18 cellular contexts compared by ENCODE assay signal in genomic region chr4:108937066-108937465, GRCh38.
DNase-seq lines count a peak whose midpoint lies in the region; ATAC-seq and TF ChIP-seq lines count a peak whose summit lies in the region.
"Had no signal": no experiment of that assay in that cellular context is flagged by ENCODE, and none has a peak within 500 bp of the region (broad histone marks: within the 10 kb centered on the region; RNA-seq: fewer than 3 reads in every experiment).

No MANE protein-coding gene starts in this region.

- H3K18ac ChIP-seq in IMR-90 (ENCODE audit: low read depth, low read length) = no peak overlapping the region

- H3K27ac Mint-ChIP-seq in Caco-2 (ENCODE audit: unreplicated experiment) = no peak overlapping the region
- H3K27ac Mint-ChIP-seq: CD4-positive, CD25-positive, alpha-beta regulatory T cell had no signal

- dilution Hi-C loops in IMR-90 (cut with HindIII; ENCODE audit: low sequenced_read_pairs, unreplicated experiment) = no loop called here

- no peaks in the 10 kb centered on the region for H3K79me1 ChIP-seq in IMR-90 (ENCODE audit: low read depth in 1 of 2, low read length in 2 of 2)

- no peak for TF ChIP-seq RAD21 in IMR-90 (IDR thresholded peaks at IDR 0.05; ENCODE audit: low read length)

- H3K27ac ChIP-seq in IMR-90 (ENCODE audit: insufficient read depth, low read length) = no peak overlapping the region
- no peak overlapping the region for H3K27ac ChIP-seq in adrenal gland
- H3K27ac ChIP-seq: SJCRH30 had no signal

- 0 out of 2 replicates have a peak overlapping the region, but pooled peaks have one; percentile 8 for H3K23ac ChIP-seq in IMR-90 (ENCODE audit: low read depth, low read length)

- H4K20me1 ChIP-seq in IMR-90 (ENCODE audit: insufficient read depth, low read length) = no peaks in the 10 kb centered on the region

- no peaks in the 10 kb centered on the region for H3K4me1 Mint-ChIP-seq in Caco-2 (ENCODE audit: low read depth, unreplicated experiment)
- H3K4me1 Mint-ChIP-seq: CD4-positive, CD25-positive, alpha-beta regulatory T cell had no signal

- H4K5ac ChIP-seq in IMR-90 (ENCODE audit: low read depth, low read length) = no peak overlapping the region

- H3K56ac ChIP-seq in IMR-90 (ENCODE audit: extremely low read depth, insufficient read depth, low read length) = no peak overlapping the region

- H2BK15ac ChIP-seq in IMR-90 (ENCODE audit: low read depth, low read length) = peak overlapping the region; percentile 64; the same call in 1 of the 3 replicates

- BruUV-seq in IMR-90 (replicated peaks; lab: Mats Ljungman, UMichigan) (no TSS peak), Caco-2 (replicated peaks; lab: Mats Ljungman, UMichigan) (no TSS peak)

- H3K14ac ChIP-seq in IMR-90 (replicated peaks; ENCODE audit: low read depth, low read length) = no peak overlapping the region

- H2AK9ac ChIP-seq in IMR-90 (replicated peaks; ENCODE audit: low read depth, low read length, poor library complexity) = peak overlapping the region; percentile 29

- H4K8ac ChIP-seq in IMR-90 (ENCODE audit: low read depth in 2 of 2, low read length in 2 of 2) = peak overlapping the region in 1 of 2 experiments; percentile 18; a peak in 1 of 4 replicates

- no peaks in the 10 kb centered on the region for H3K9me3 ChIP-seq in IMR-90 (ENCODE audit: control insufficient read depth, insufficient read depth, low read length)
- H3K9me3 ChIP-seq in adrenal gland (replicated peaks in 1 of 3) = no peaks in the 10 kb centered on the region
- no peaks in the 10 kb centered on the region for H3K9me3 ChIP-seq in Caco-2
- H3K9me3 ChIP-seq: SJCRH30 had no signal

- in situ Hi-C loops in IMR-90 (cut with MboI; ENCODE audit: low sequenced_read_pairs) = no loop called here

- no peaks in the 10 kb centered on the region for H3K36me3 ChIP-seq in IMR-90 (ENCODE audit: control insufficient read depth, insufficient read depth, low read length)
- H3K36me3 ChIP-seq in adrenal gland (replicated peaks in 1 of 2) = no peaks in the 10 kb centered on the region
- no peaks in the 10 kb centered on the region for H3K36me3 ChIP-seq in Caco-2 (ENCODE audit: control insufficient read depth, insufficient read depth, low read length)
- H3K36me3 ChIP-seq: SJCRH30 had no signal

- peak overlapping the region; percentile 65 for H2AFZ ChIP-seq in IMR-90 (replicated peaks; ENCODE audit: low read length, poor library complexity)

- H3K36me3 Mint-ChIP-seq in Caco-2 (ENCODE audit: insufficient read depth, unreplicated experiment) = no peaks in the 10 kb centered on the region
- H3K36me3 Mint-ChIP-seq: CD4-positive, CD25-positive, alpha-beta regulatory T cell had no signal

- TF ChIP-seq CTCF in IMR-90 (conservative IDR thresholded peaks at IDR 0.05; ENCODE audit: low read depth, low read length) (no peak), adrenal gland (IDR thresholded peaks at IDR 0.05) (no peak), Caco-2 (IDR thresholded peaks at IDR 0.05; ENCODE audit: insufficient read depth in 1 of 2, low read depth in 1 of 2, low read length in 1 of 2, severe bottlenecking in 1 of 2, unreplicated experiment in 1 of 2) (no peak)

- H3K27me3 Mint-ChIP-seq in Caco-2 (ENCODE audit: insufficient read depth, unreplicated experiment) = no peaks in the 10 kb centered on the region
- H3K27me3 Mint-ChIP-seq: CD4-positive, CD25-positive, alpha-beta regulatory T cell had no signal

- H2BK120ac ChIP-seq in IMR-90 (ENCODE audit: low read depth, low read length) = peak overlapping the region; percentile 52; the same call in 1 of the 2 replicates

- H2BK5ac ChIP-seq in IMR-90 (ENCODE audit: low read depth, low read length, poor library complexity, severe bottlenecking) = no peak overlapping the region

- H3K4me3 Mint-ChIP-seq in Caco-2 (ENCODE audit: unreplicated experiment) = no peak overlapping the region
- H3K4me3 Mint-ChIP-seq: CD4-positive, CD25-positive, alpha-beta regulatory T cell had no signal

- H4K91ac ChIP-seq in IMR-90 (ENCODE audit: insufficient read depth, low read depth, low read length) = peak overlapping the region; percentile 71

- H2AK5ac ChIP-seq in IMR-90 (ENCODE audit: low read depth, low read length) = peak overlapping the region; percentile 75; the same call in 1 of the 2 replicates

- H3K4me3 ChIP-seq in IMR-90 (ENCODE audit: insufficient read depth, low read depth, low read length) = no peak overlapping the region
- no peak overlapping the region for H3K4me3 ChIP-seq in adrenal gland
- no peak overlapping the region for H3K4me3 ChIP-seq in Caco-2 (ENCODE audit: low read depth, low read length)
- H3K4me3 ChIP-seq: SJCRH30 had no signal

- CTCF ChIA-PET in IMR-90 (lab: Yijun Ruan, JAX) = no interaction called here
- CTCF ChIA-PET in Caco-2 (lab: Charles Lee) = no interaction called here

- no peaks in the 10 kb centered on the region for H3K9me3 Mint-ChIP-seq in Caco-2 (ENCODE audit: unreplicated experiment)

- intact Hi-C loops in IMR-90 (cut with micrococcal nuclease) (no loop called here), adrenal gland (cut with DNase I) (no loop called here), Caco-2 (cut with micrococcal nuclease; ENCODE audit: unreplicated experiment) (no loop called here)

- H3K4ac ChIP-seq in IMR-90 (ENCODE audit: low read depth, low read length) = peak overlapping the region; percentile 54

- no peak overlapping the region for H3K9ac ChIP-seq in IMR-90 (ENCODE audit: low read depth, low read length)

- TF ChIP-seq POLR2A in IMR-90 (IDR thresholded peaks at IDR 0.05; ENCODE audit: low read depth, low read length) = no peak
- TF ChIP-seq POLR2A in adrenal gland (IDR thresholded peaks at IDR 0.05) = no peak

- 0 out of 2 replicates have a peak overlapping the region, but pooled peaks have one; percentile 55 for H2BK20ac ChIP-seq in IMR-90 (ENCODE audit: low read depth, low read length)

- no peak overlapping the region for H3K4me2 ChIP-seq in IMR-90 (ENCODE audit: low read depth, low read length)

- POLR2A ChIA-PET in IMR-90 (lab: Charles Lee; ENCODE audit: unreplicated experiment) (no interaction called here), Caco-2 (lab: Charles Lee) (no interaction called here)

- DNase-seq in ELR (ENCODE audit: low read depth) (peak; percentile 19), IMR-90 (peak; percentile 38), glomerular visceral epithelial cell (ENCODE audit: extremely low spot score) (peak; percentile 13), NCI-H2171 (lab: John Stamatoyannopoulos, UW) (no peak), adrenal gland (no peak), Caco-2 (no peak)
- DNase-seq: CD4-positive, CD25-positive, alpha-beta regulatory T cell; DMS79; KG1; NCI-H1092 treated with DMSO at 0.1 percent for 48 hours; NCI-H146; NCI-H2029; NCI-H446; NCI-H526; SJCRH30; T-helper 1 cell had no signal

- peaks cover 4% of the 10 kb centered on the region for H3K9me1 ChIP-seq in IMR-90 (ENCODE audit: insufficient read depth, low read length)

- no peaks in the 10 kb centered on the region for H3K27me3 ChIP-seq in IMR-90 (ENCODE audit: control insufficient read depth, insufficient read depth, low read length)
- H3K27me3 ChIP-seq in adrenal gland = no peaks in the 10 kb centered on the region
- H3K27me3 ChIP-seq in Caco-2 (replicated peaks; ENCODE audit: control insufficient read depth, insufficient read depth, low read length) = peaks cover 1% of the 10 kb centered on the region; the same call in 1 of the 2 replicates
- H3K27me3 ChIP-seq: SJCRH30 had no signal

- no CpG with 5 or more reads among the region's 5 CpGs for WGBS in IMR-90 (ENCODE audit: extremely low coverage in 2 of 2, insufficient read length in 1 of 2), 2 experiments
- 66 to 77% (median 72%) methylated on average over 5 of the region's 5 CpGs for WGBS in adrenal gland, 4 donors

- ATAC-seq in IMR-90 (ENCODE audit: low read depth) (peak; percentile 51), GM19328 (IDR thresholded peaks at IDR 0.05; ENCODE audit: unreplicated experiment) (no peak)
- ATAC-seq: HepG2 had no signal

- H3K4me1 ChIP-seq in IMR-90 (ENCODE audit: control insufficient read depth, insufficient read depth, low read length) (peaks cover 2% of the 10 kb centered on the region; the same call in 1 of the 2 replicates), adrenal gland (replicated peaks in 1 of 2) (no peaks in the 10 kb centered on the region), Caco-2 (no peaks in the 10 kb centered on the region)

TF ChIP-seq in IMR-90, 13 proteins besides CTCF, POLR2A, EP300 and RAD21:
- no peak for TF ChIP-seq FOS (IDR thresholded peaks at IDR 0.05; ENCODE audit: low read depth, low read length)
- TF ChIP-seq, protein P1, sequence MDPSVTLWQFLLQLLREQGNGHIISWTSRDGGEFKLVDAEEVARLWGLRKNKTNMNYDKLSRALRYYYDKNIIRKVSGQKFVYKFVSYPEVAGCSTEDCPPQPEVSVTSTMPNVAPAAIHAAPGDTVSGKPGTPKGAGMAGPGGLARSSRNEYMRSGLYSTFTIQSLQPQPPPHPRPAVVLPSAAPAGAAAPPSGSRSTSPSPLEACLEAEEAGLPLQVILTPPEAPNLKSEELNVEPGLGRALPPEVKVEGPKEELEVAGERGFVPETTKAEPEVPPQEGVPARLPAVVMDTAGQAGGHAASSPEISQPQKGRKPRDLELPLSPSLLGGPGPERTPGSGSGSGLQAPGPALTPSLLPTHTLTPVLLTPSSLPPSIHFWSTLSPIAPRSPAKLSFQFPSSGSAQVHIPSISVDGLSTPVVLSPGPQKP (IDR thresholded peaks at IDR 0.05; ENCODE audit: borderline replicate concordance, low read depth, low read length) = no peak
- no peak for TF ChIP-seq CHD1 (IDR thresholded peaks at IDR 0.05; ENCODE audit: low read depth, low read length)
TF ChIP-seq in IMR-90: peak in this region for 0.

Comparison
In these comparisons a context has a peak if more than half of its experiments do, and no peak if none do; other contexts are left out.
1. DNase-seq: peak in ELR (single experiment), IMR-90 (single experiment) and glomerular visceral epithelial cell (single experiment); none in NCI-H2171 (single experiment), adrenal gland (0 of 7) and Caco-2 (0 of 2).